11 cellular contexts compared by ENCODE assay signal in the genomic region with DNA sequence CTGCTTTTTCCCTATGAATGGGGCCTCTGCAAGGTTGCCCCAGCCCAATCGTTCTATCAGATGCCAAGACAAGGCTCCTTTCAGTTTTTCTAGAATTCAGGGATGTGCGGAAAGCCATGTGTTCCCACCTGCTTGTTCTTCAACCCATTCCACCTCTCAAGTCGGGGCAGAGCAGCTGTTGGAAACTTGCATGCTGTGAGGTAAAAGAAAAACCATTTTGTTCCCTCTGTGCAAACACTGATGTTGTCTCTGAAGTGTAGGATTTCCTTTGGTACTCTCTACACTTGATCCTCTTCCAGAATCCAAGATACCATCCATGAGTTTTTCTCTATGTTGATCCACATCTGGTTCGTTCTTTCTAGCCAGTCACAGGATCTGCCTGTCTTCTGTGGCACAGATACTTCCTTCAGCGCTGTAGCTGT. TPM values are rescaled to one million over a fixed set of nuclear protein-coding genes. Genes with fewer than 3 reads are reported as not detected.
DNase-seq lines count a peak whose midpoint lies in the region; ATAC-seq and TF ChIP-seq lines count a peak whose summit lies in the region.
"Had no signal": no experiment of that assay in that cellular context is flagged by ENCODE, and none has a peak within 500 bp of the region (broad histone marks: within the 10 kb centered on the region; RNA-seq: fewer than 3 reads in every experiment).

No MANE protein-coding gene starts in this region.

- BruUV-seq in IMR-90 (replicated peaks; lab: Mats Ljungman, UMichigan) = no TSS peak

- peak overlapping the region; percentile 66 for H2AK5ac ChIP-seq in IMR-90 (ENCODE audit: low read depth, low read length)

- peak overlapping the region; percentile 72; the same call in 2 of the 3 replicates for H2BK15ac ChIP-seq in IMR-90 (ENCODE audit: low read depth, low read length)

- no peaks in the 10 kb centered on the region; the same call in 1 of the 2 replicates for H3K36me3 ChIP-seq in IMR-90 (ENCODE audit: control insufficient read depth, insufficient read depth, low read length)
- H3K36me3 ChIP-seq in RWPE2 (ENCODE audit: low read depth) = peaks cover 40% of the 10 kb centered on the region
- peaks cover 5% of the 10 kb centered on the region for H3K36me3 ChIP-seq in fibroblast of lung (ENCODE audit: control insufficient read depth, insufficient read depth, low read length)
- peaks cover 0 to 3% of the 10 kb centered on the region in 2 donors for H3K36me3 ChIP-seq in gastrocnemius medialis

- in situ Hi-C loops in IMR-90 (cut with MboI; ENCODE audit: low sequenced_read_pairs) (loop anchor here (5.0 kb wide), 1 partner anchor 42 kb away; no protein-coding TSS in a partner anchor), gastrocnemius medialis (cut with MboI; ENCODE audit: low sequenced_read_pairs in 4 of 4) (no loop called here), GM13977 (cut with MboI; ENCODE audit: low pct_unique_long_range_greater_than_20kb, low sequenced_read_pairs, unreplicated experiment) (no loop called here)

- 33% methylated on average over 1 of the region's 5 CpGs; no CpG with 5 or more reads in 1 of the 2 experiments for WGBS in IMR-90 (ENCODE audit: extremely low coverage in 2 of 2, insufficient read length in 1 of 2), 2 experiments

- H3K9me3 Mint-ChIP-seq in T-helper 2 cell treated with Interferon-gamma antibody and Interleukin-4, amounts not matched to agents 5 μg/mL and 100 μg/mL, for 36 hours = no peaks in the 10 kb centered on the region
- H3K9me3 Mint-ChIP-seq: activated B cell treated with CpG ODN at 0.5 μM for 24 hours had no signal

- peak overlapping the region; percentile 27; the same call in 1 of the 2 replicates for H4K5ac ChIP-seq in IMR-90 (ENCODE audit: low read depth, low read length)

- peak overlapping the region; percentile 8 to 75 for H4K8ac ChIP-seq in IMR-90 (ENCODE audit: low read depth in 2 of 2, low read length in 2 of 2)

- peak overlapping the region; percentile 82 for H3K27ac ChIP-seq in IMR-90 (ENCODE audit: insufficient read depth, low read length)
- H3K27ac ChIP-seq in RWPE2 (ENCODE audit: poor library complexity, severe bottlenecking) = peak overlapping the region; percentile 97
- peak overlapping the region; percentile 86 for H3K27ac ChIP-seq in fibroblast of lung (ENCODE audit: insufficient read depth, low read length)
- peak overlapping the region; percentile 37 to 68 (median 62) for H3K27ac ChIP-seq in gastrocnemius medialis

- DNase-seq in IMR-90 (no peak), RWPE2 (ENCODE audit: low spot score) (no peak), fibroblast of lung (ENCODE audit: low read depth in 2 of 2) (no peak), gastrocnemius medialis (no peak), GM13977 (ENCODE audit: low spot score) (no peak)
- no peak for DNase-seq in activated CD4-positive, CD25-positive, alpha-beta regulatory T cell (lab: John Stamatoyannopoulos, UW)
- DNase-seq in T-helper 2 cell treated with Interferon-gamma antibody and Interleukin-4, amounts not matched to agents 5 μg/mL and 100 μg/mL, for 36 hours (ENCODE audit: low spot score) = no peak
- DNase-seq: activated B cell treated with CpG ODN at 0.5 μM for 24 hours, activated gamma-delta T cell had no signal

- no peak overlapping the region for H3K4me3 Mint-ChIP-seq in T-helper 2 cell treated with Interferon-gamma antibody and Interleukin-4, amounts not matched to agents 5 μg/mL and 100 μg/mL, for 36 hours
- H3K4me3 Mint-ChIP-seq: activated B cell treated with CpG ODN at 0.5 μM for 24 hours had no signal

- H3K27me3 ChIP-seq in IMR-90 (ENCODE audit: control insufficient read depth, insufficient read depth, low read length) (no peaks in the 10 kb centered on the region), RWPE2 (ENCODE audit: insufficient read depth, poor library complexity, severe bottlenecking) (no peaks in the 10 kb centered on the region), fibroblast of lung (ENCODE audit: control insufficient read depth, insufficient read depth, low read length) (no peaks in the 10 kb centered on the region), gastrocnemius medialis (no peaks in the 10 kb centered on the region)
- H3K27me3 ChIP-seq: MG63 had no signal

- H4K91ac ChIP-seq in IMR-90 (ENCODE audit: insufficient read depth, low read depth, low read length) = peak overlapping the region; percentile 83

- CTCF ChIA-PET in IMR-90 (lab: Yijun Ruan, JAX) = interaction anchor here (0.6 to 1.7 kb wide), 4 partner anchors 39 to 90 kb away, joined by 3 to 8 read pairs (median 4); no protein-coding TSS in a partner anchor

- no peak for TF ChIP-seq RAD21 in IMR-90 (IDR thresholded peaks at IDR 0.05; ENCODE audit: low read length)

- H3K4me3 ChIP-seq in IMR-90 (ENCODE audit: insufficient read depth, low read depth, low read length) (no peak overlapping the region), RWPE2 (ENCODE audit: severe bottlenecking) (no peak overlapping the region), fibroblast of lung (replicated peaks in 1 of 4; ENCODE audit: control extremely low read depth in 1 of 4, insufficient read depth in 1 of 4, low read depth in 3 of 4, low read length in 4 of 4) (peak overlapping the region in 2 of 4 experiments; percentile 0 to 33), gastrocnemius medialis (no peak overlapping the region)
- H3K4me3 ChIP-seq: MG63 had no signal

- H2BK120ac ChIP-seq in IMR-90 (ENCODE audit: low read depth, low read length) = peak overlapping the region; percentile 85

- H3K23ac ChIP-seq in IMR-90 (ENCODE audit: low read depth, low read length) = peak overlapping the region; percentile 84

- TF ChIP-seq CTCF in IMR-90 (conservative IDR thresholded peaks at IDR 0.05; ENCODE audit: low read depth, low read length) = no peak
- TF ChIP-seq CTCF in RWPE2 (IDR thresholded peaks at IDR 0.05; ENCODE audit: poor library complexity, severe bottlenecking) = no peak
- no peak for TF ChIP-seq CTCF in fibroblast of lung (conservative IDR thresholded peaks at IDR 0.05 in 1 of 2, IDR thresholded peaks at IDR 0.05 in 1 of 2; ENCODE audit: low read depth in 1 of 2, low read length in 2 of 2)
- no peak for TF ChIP-seq CTCF in gastrocnemius medialis (IDR thresholded peaks at IDR 0.05 in 4 of 5, conservative IDR thresholded peaks at IDR 0.05 in 1 of 5)
- no peak for TF ChIP-seq CTCF in GM13977 (IDR thresholded peaks at IDR 0.05; ENCODE audit: extremely low read depth, insufficient read depth, missing control alignments)

- no peak overlapping the region for H2AFZ ChIP-seq in IMR-90 (replicated peaks; ENCODE audit: low read length, poor library complexity)
- H2AFZ ChIP-seq in fibroblast of lung (ENCODE audit: low read length) = no peak overlapping the region

- peaks cover 34% of the 10 kb centered on the region for H3K36me3 Mint-ChIP-seq in T-helper 2 cell treated with Interferon-gamma antibody and Interleukin-4, amounts not matched to agents 5 μg/mL and 100 μg/mL, for 36 hours (ENCODE audit: low read depth)

- no peak for TF ChIP-seq POLR2A in IMR-90 (IDR thresholded peaks at IDR 0.05; ENCODE audit: low read depth, low read length)
- TF ChIP-seq POLR2A in gastrocnemius medialis (IDR thresholded peaks at IDR 0.05) = no peak

- H2AK9ac ChIP-seq in IMR-90 (replicated peaks; ENCODE audit: low read depth, low read length, poor library complexity) = peak overlapping the region; percentile 69

- peak overlapping the region; percentile 81 for H3K4ac ChIP-seq in IMR-90 (ENCODE audit: low read depth, low read length)

- peak overlapping the region; percentile 85 for H2BK5ac ChIP-seq in IMR-90 (ENCODE audit: low read depth, low read length, poor library complexity, severe bottlenecking)

- H3K79me2 ChIP-seq in fibroblast of lung (ENCODE audit: control insufficient read depth, insufficient read depth, low read length) = peaks cover 31% of the 10 kb centered on the region

- H3K9ac ChIP-seq in IMR-90 (ENCODE audit: low read depth, low read length) (peak overlapping the region; percentile 43), fibroblast of lung (ENCODE audit: insufficient read depth, low read length) (peak overlapping the region; percentile 41)

- peaks cover 41% of the 10 kb centered on the region for H4K20me1 ChIP-seq in IMR-90 (ENCODE audit: insufficient read depth, low read length)
- H4K20me1 ChIP-seq in fibroblast of lung (ENCODE audit: control insufficient read depth, extremely low read depth, insufficient read depth, low read length) = peaks cover 3% of the 10 kb centered on the region

- H3K4me2 ChIP-seq in IMR-90 (ENCODE audit: low read depth, low read length) (peak overlapping the region; percentile 63), fibroblast of lung (ENCODE audit: extremely low read depth, insufficient read depth, low read length) (peak overlapping the region; percentile 76)

- intact Hi-C loops in IMR-90 (cut with micrococcal nuclease) = no loop called here
- intact Hi-C loops in gastrocnemius medialis (cut with DNase I; ENCODE audit: low total_unique reads) = no loop called here

- dilution Hi-C loops in IMR-90 (cut with HindIII; ENCODE audit: low sequenced_read_pairs, unreplicated experiment) = no loop called here

- peaks cover 65% of the 10 kb centered on the region for H3K4me1 Mint-ChIP-seq in T-helper 2 cell treated with Interferon-gamma antibody and Interleukin-4, amounts not matched to agents 5 μg/mL and 100 μg/mL, for 36 hours (ENCODE audit: low read depth)

- peaks cover 33% of the 10 kb centered on the region for H3K4me1 ChIP-seq in IMR-90 (ENCODE audit: control insufficient read depth, insufficient read depth, low read length)
- H3K4me1 ChIP-seq in RWPE2 (ENCODE audit: insufficient read depth, poor library complexity, severe bottlenecking) = peaks cover 41% of the 10 kb centered on the region
- peaks cover 58% of the 10 kb centered on the region for H3K4me1 ChIP-seq in fibroblast of lung (ENCODE audit: control insufficient read depth, extremely low read depth, insufficient read depth, low read length)
- peaks cover 39 to 61% of the 10 kb centered on the region in 2 donors for H3K4me1 ChIP-seq in gastrocnemius medialis

- peak overlapping the region; percentile 59; the same call in 1 of the 2 replicates for H3K56ac ChIP-seq in IMR-90 (ENCODE audit: extremely low read depth, insufficient read depth, low read length)

- H3K27me3 Mint-ChIP-seq in T-helper 2 cell treated with Interferon-gamma antibody and Interleukin-4, amounts not matched to agents 5 μg/mL and 100 μg/mL, for 36 hours (ENCODE audit: low read depth) = no peaks in the 10 kb centered on the region
- H3K27me3 Mint-ChIP-seq: activated B cell treated with CpG ODN at 0.5 μM for 24 hours had no signal

- peak overlapping the region; percentile 64 for H3K18ac ChIP-seq in IMR-90 (ENCODE audit: low read depth, low read length)

- H3K14ac ChIP-seq in IMR-90 (replicated peaks; ENCODE audit: low read depth, low read length) = peak overlapping the region; percentile 77

- H3K79me1 ChIP-seq in IMR-90 (ENCODE audit: low read depth in 1 of 2, low read length in 2 of 2) = peaks cover 8 to 50% of the 10 kb centered on the region in 2 experiments; a peak in 3 of 4 replicates

- ATAC-seq in IMR-90 (ENCODE audit: low read depth) (peak; percentile 3), RWPE2 (ENCODE audit: low read depth) (no peak), gastrocnemius medialis (peak in 1 of 2 donors; percentile 20), GM19023 (IDR thresholded peaks at IDR 0.05; ENCODE audit: unreplicated experiment) (no peak)

- POLR2A ChIA-PET in IMR-90 (lab: Charles Lee; ENCODE audit: unreplicated experiment) = interaction anchor here (0.5 kb wide), 1 partner anchor 407 kb away, joined by 3 read pairs; no protein-coding TSS in a partner anchor

- peaks cover 19% of the 10 kb centered on the region for H3K9me1 ChIP-seq in IMR-90 (ENCODE audit: insufficient read depth, low read length)

- no peak overlapping the region for H3K27ac Mint-ChIP-seq in T-helper 2 cell treated with Interferon-gamma antibody and Interleukin-4, amounts not matched to agents 5 μg/mL and 100 μg/mL, for 36 hours
- H3K27ac Mint-ChIP-seq: activated B cell treated with CpG ODN at 0.5 μM for 24 hours had no signal

- H3K9me3 ChIP-seq in IMR-90 (ENCODE audit: control insufficient read depth, insufficient read depth, low read length) = no peaks in the 10 kb centered on the region
- no peaks in the 10 kb centered on the region for H3K9me3 ChIP-seq in RWPE2 (ENCODE audit: severe bottlenecking)
- H3K9me3 ChIP-seq in fibroblast of lung (ENCODE audit: control insufficient read depth, insufficient read depth, low read depth, low read length) = no peaks in the 10 kb centered on the region
- no peaks in the 10 kb centered on the region for H3K9me3 ChIP-seq in gastrocnemius medialis
- H3K9me3 ChIP-seq: MG63 had no signal

- peak overlapping the region; percentile 52 for H2BK20ac ChIP-seq in IMR-90 (ENCODE audit: low read depth, low read length)

RNA-seq across cellular contexts. Expression of a gene that starts 7.3 kb away (rescaled TPM):
- total RNA-seq in IMR-90 (2012; rRNA removed) (15.8 and 29.4 TPM in 2 replicates), fibroblast of lung (31.1 and 42.8 TPM in 2 replicates), gastrocnemius medialis (10 to 100 TPM; 18.7 to 39.8 (median 26.1) TPM)
- polyA plus RNA-seq in IMR-90 (2012; rRNA removed) (27.1 and 28.9 TPM in 2 replicates), fibroblast of lung (19.1 and 24.2 TPM in 2 replicates)
- 22.5 and 29.5 TPM in 2 replicates for polyA plus RNA-seq in IMR-90 (2012; cell fraction: cytosol; rRNA removed)
- polyA plus RNA-seq in IMR-90 (2012; cell fraction: nucleus; rRNA removed; ENCODE audit: low replicate concordance) = 32.6 and 44.5 TPM in 2 replicates
- polyA plus RNA-seq in fibroblast of lung (2012) = 26.0 and 33.9 TPM in 2 replicates
- 8.7 and 13.4 TPM in 2 replicates for polyA minus RNA-seq in fibroblast of lung (ENCODE audit: low replicate concordance)
